Comparison of ENCODE assay signal across 9 cellular contexts in the genomic region with DNA sequence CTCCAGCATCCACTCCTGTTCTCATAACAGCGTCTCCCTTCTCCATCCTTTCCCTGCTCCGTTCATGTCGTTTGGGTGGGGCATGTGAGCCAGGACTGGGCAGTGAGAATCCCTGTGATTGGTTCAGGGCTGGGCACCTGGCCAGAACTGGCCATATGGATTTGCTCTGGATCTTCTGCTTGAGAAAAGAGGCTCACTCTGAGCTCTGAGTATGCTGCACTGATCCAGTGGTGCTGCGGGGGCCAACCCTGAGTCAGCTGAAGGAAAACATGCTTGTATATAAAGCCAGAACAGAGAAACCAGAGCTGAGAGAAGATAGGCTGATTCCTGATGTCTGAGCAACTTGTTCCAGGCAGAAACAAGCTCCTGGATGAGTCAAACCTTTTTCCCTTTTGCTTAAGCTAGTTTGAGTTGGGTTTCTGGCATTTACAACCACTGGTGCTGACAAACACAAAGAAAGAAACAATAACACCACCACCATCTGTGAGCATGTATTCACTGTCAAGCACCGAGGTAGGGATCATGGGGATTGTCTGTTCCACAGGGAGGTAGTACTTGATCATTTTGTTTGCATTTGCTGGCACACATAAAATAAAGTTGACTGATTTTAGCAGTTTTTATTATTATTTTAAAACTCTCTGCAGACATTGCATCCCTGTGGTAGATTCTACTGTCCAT. TPM values are rescaled to one million over a fixed set of nuclear protein-coding genes. Genes with fewer than 3 reads are reported as not detected.
DNase-seq lines count a peak whose midpoint lies in the region; ATAC-seq, FAIRE-seq and TF ChIP-seq lines count a peak whose summit lies in the region.
"Had no signal": no experiment of that assay in that cellular context is flagged by ENCODE, and none has a peak within 500 bp of the region (broad histone marks: within the 10 kb centered on the region; RNA-seq: fewer than 3 reads in every experiment).

No MANE protein-coding gene starts in this region.

- H4K20me1 ChIP-seq in smooth muscle cell (ENCODE audit: low read depth): no peaks in the 10 kb centered on the region

- TF ChIP-seq CTCF in smooth muscle cell (IDR thresholded peaks at IDR 0.05; ENCODE audit: borderline replicate concordance, insufficient read depth, poor library complexity, severe bottlenecking) (no peak), kidney (IDR thresholded peaks at IDR 0.05; ENCODE audit: borderline replicate concordance, extremely low read depth, insufficient read depth) (no peak)

- H3K4me2 ChIP-seq in smooth muscle cell: peak overlapping the region; percentile 69

- H3K27ac ChIP-seq in smooth muscle cell (ENCODE audit: low read depth) (peak overlapping the region; percentile 87), kidney (ENCODE audit: low read depth in 2 of 2, low read length in 2 of 2) (no peak overlapping the region)

- H3F3A ChIP-seq in smooth muscle cell (ENCODE audit: low read depth): peaks cover 13% of the 10 kb centered on the region

- H3K36me3 ChIP-seq in smooth muscle cell (ENCODE audit: low read depth): no peaks in the 10 kb centered on the region
- no peaks in the 10 kb centered on the region for H3K36me3 ChIP-seq in kidney (ENCODE audit: control insufficient read depth in 1 of 2, insufficient read depth in 2 of 2, low read length in 2 of 2)

- intact Hi-C loops in kidney (cut with DNase I): no loop called here

- no peaks in the 10 kb centered on the region for H3K4me1 ChIP-seq in smooth muscle cell (ENCODE audit: low read depth)
- H3K4me1 ChIP-seq in kidney (ENCODE audit: control insufficient read depth in 1 of 2, insufficient read depth in 1 of 2, low read depth in 1 of 2, low read length in 2 of 2): no peaks in the 10 kb centered on the region

- ATAC-seq in GM19035 (IDR thresholded peaks at IDR 0.05; ENCODE audit: unreplicated experiment): no peak
- no peak for ATAC-seq in GM19397 (IDR thresholded peaks at IDR 0.05; ENCODE audit: unreplicated experiment)

- no peaks in the 10 kb centered on the region for H3K27me3 ChIP-seq in smooth muscle cell (ENCODE audit: low read depth)

- in situ Hi-C loops in SK-MEL-5 (cut with HindIII; ENCODE audit: low pct_unique_long_range_greater_than_20kb, low sequenced_read_pairs): no loop called here

- H3K9me3 ChIP-seq in smooth muscle cell (replicated peaks; ENCODE audit: low read depth): no peaks in the 10 kb centered on the region
- H3K9me3 ChIP-seq in kidney (ENCODE audit: control insufficient read depth in 1 of 2, low read length in 2 of 2): no peaks in the 10 kb centered on the region

- WGBS in smooth muscle cell (ENCODE audit: low lambda C conversion rate): 10% methylated on average over 5 of the region's 5 CpGs

- no peak overlapping the region for H2AFZ ChIP-seq in smooth muscle cell (ENCODE audit: low read depth)

- FAIRE-seq in kidney (lab: Jason Lieb, UNC): no peak

- H3K4me3 ChIP-seq in smooth muscle cell (no peak overlapping the region), kidney (ENCODE audit: low read length in 2 of 2) (no peak overlapping the region)

- DNase-seq in activated CD4-positive, alpha-beta T cell treated with anti-CD3 and anti-CD28 coated beads, Interleukin-2, amount 50 U/mL, for 48 hours: peak; percentile 12 to 31
- no peak for DNase-seq in activated CD4-positive, alpha-beta T cell treated with anti-CD3 and anti-CD28 coated beads for 4 hours
- peak; percentile 28 for DNase-seq in SK-MEL-5 (ENCODE audit: low read depth, low spot score)
- peak; percentile 28 for DNase-seq in glomerular visceral epithelial cell (ENCODE audit: extremely low spot score)
- DNase-seq in smooth muscle cell (lab: John Stamatoyannopoulos, UW; ENCODE audit: unreplicated experiment): peak; percentile 71
- DNase-seq in kidney: no peak

- no peaks in the 10 kb centered on the region for H3K79me2 ChIP-seq in smooth muscle cell (ENCODE audit: low read depth)

- peak overlapping the region; percentile 24 for H3K9ac ChIP-seq in smooth muscle cell (ENCODE audit: low read depth)
- H3K9ac ChIP-seq in kidney (ENCODE audit: low read length in 2 of 2): no peak overlapping the region

RNA-seq across cellular contexts. Expression of a gene that starts 14.0 kb away (rescaled TPM):
- total RNA-seq in SK-MEL-5 (2014; rRNA removed; shearing (Covaris generic)): not detected in 2 replicates
- polyA plus RNA-seq in SK-MEL-5 (2015; cell fraction: cytosol; rRNA removed): 0.07 TPM in 1 of 2 replicates, not detected in the other
- polyA plus RNA-seq in SK-MEL-5 (2015; cell fraction: nucleus; rRNA removed): not detected in 2 replicates
- total RNA-seq in smooth muscle cell (not detected in 2 replicates), kidney (4.6 TPM)
- polyA plus RNA-seq in smooth muscle cell (0.53 TPM in 1 of 2 replicates, not detected in the other), kidney (ENCODE audit: insufficient read depth, low read depth, low replicate concordance) (393 TPM)
- total RNA-seq: T-helper 2 cell treated with Interferon-gamma antibody and Interleukin-4, amounts not matched to agents 100 ng/mL and 5 ng/mL, for 36 hours had no signal

RNA-seq across cellular contexts. Expression of a gene that starts 15.9 kb away (rescaled TPM):
- total RNA-seq in SK-MEL-5 (2014; rRNA removed; shearing (Covaris generic)): 75.9 and 95.1 TPM in 2 replicates
- polyA plus RNA-seq in SK-MEL-5 (2015; cell fraction: cytosol; rRNA removed): 71.3 and 76.9 TPM in 2 replicates
- polyA plus RNA-seq in SK-MEL-5 (2015; cell fraction: nucleus; rRNA removed): 43.0 and 58.0 TPM in 2 replicates
- total RNA-seq in smooth muscle cell (33.9 and 42.4 TPM in 2 replicates), kidney (54.9 TPM)
- polyA plus RNA-seq in smooth muscle cell (87.3 and 87.7 TPM in 2 replicates), kidney (ENCODE audit: insufficient read depth, low read depth, low replicate concordance) (115 TPM)

RNA-seq across cellular contexts. Expression of a gene that starts 45.7 kb away (rescaled TPM):
- 3.3 and 5.3 TPM in 2 replicates for total RNA-seq in SK-MEL-5 (2014; rRNA removed; shearing (Covaris generic))
- 1.4 and 3.3 TPM in 2 replicates for polyA plus RNA-seq in SK-MEL-5 (2015; cell fraction: cytosol; rRNA removed)
- polyA plus RNA-seq in SK-MEL-5 (2015; cell fraction: nucleus; rRNA removed): 6.4 and 7.1 TPM in 2 replicates
- total RNA-seq in smooth muscle cell (5.0 and 8.6 TPM in 2 replicates), kidney (10.8 TPM)
- polyA plus RNA-seq in smooth muscle cell (1.2 and 7.1 TPM in 2 replicates), kidney (ENCODE audit: insufficient read depth, low read depth, low replicate concordance) (2.9 TPM)

Comparison
In these comparisons a context has a peak if more than half of its experiments do, and no peak if none do; other contexts are left out.
1. DNase-seq: peak in activated CD4-positive, alpha-beta T cell treated with anti-CD3 and anti-CD28 coated beads, Interleukin-2, amount 50 U/mL, for 48 hours (2 of 2), SK-MEL-5 (single experiment), glomerular visceral epithelial cell (single experiment) and smooth muscle cell (single experiment); none in activated CD4-positive, alpha-beta T cell treated with anti-CD3 and anti-CD28 coated beads for 4 hours (0 of 2) and kidney (single experiment).